Comparison of ENCODE assay signal across 8 cellular contexts in the genomic region with DNA sequence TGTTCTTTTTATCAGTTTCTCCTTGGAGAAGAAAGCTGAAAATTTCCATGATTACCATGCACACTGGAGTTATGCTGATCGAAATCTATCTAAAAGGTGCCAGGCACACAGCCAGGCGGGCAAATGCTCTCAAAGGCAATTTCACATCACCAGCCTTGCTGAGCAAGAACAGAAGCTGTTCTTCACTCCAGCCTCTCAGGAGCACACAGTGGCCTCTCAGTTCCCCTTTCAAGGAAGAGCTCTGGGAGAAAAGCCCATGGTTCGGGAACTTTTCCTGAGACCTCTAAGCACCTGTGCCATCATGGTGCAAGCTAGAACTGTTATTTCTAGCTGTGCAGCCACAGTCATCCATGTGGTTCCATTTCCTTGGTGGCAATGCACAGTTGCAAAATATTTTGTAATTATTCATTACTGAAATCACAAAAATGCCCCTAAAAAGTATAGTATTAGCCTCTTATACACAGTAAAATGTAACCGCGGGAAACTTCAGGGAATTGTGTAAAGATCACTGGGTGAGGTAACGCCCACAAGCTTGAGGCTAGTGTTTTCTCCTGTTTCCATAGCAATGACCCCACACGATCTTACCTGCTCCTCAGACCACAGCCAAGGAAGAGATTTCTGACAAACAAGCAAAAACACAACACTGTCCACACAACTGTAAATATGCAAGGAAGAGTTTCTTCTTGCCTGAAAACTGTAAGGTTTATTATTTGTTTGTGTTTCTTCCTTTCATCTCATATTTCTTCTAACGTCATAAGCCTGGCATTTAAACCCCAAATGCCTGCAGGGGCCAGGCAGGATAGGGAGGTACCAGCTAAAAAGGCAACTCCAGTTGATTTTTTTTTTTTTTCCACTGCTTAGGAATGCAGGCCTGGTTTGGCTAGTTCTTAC.
DNase-seq lines count a peak whose midpoint lies in the region; ATAC-seq and TF ChIP-seq lines count a peak whose summit lies in the region.

No MANE protein-coding gene starts in this region.

- H4K12ac ChIP-seq in trophoblast cell (ENCODE audit: low read depth, low read length), result no peak overlapping the region

- H4K8ac ChIP-seq in trophoblast cell (ENCODE audit: low read depth, low read length), result peak overlapping the region; percentile 33

- peak overlapping the region; percentile 48 for H3K14ac ChIP-seq in trophoblast cell (ENCODE audit: low read length)

- TF ChIP-seq CTCF in AG04450 (IDR thresholded peaks at IDR 0.05; ENCODE audit: low read depth, low read length), result no peak
- no peak for TF ChIP-seq CTCF in fibroblast of pulmonary artery (IDR thresholded peaks at IDR 0.05; ENCODE audit: low read length, missing control alignments)
- TF ChIP-seq CTCF in GM20000 (IDR thresholded peaks at IDR 0.05; ENCODE audit: extremely low read depth, missing control alignments), result no peak

- H3K27me3 Mint-ChIP-seq in T-helper 17 cell, result no peaks in the 10 kb centered on the region

- peak overlapping the region; percentile 94 for H2BK120ac ChIP-seq in trophoblast cell (ENCODE audit: insufficient read depth, low read length, poor library complexity)

- peak overlapping the region; percentile 12 for H2AK5ac ChIP-seq in trophoblast cell (ENCODE audit: low read length)

- peak overlapping the region; percentile 94 for H4K91ac ChIP-seq in trophoblast cell (ENCODE audit: low read depth, low read length)

- H3K4ac ChIP-seq in trophoblast cell (ENCODE audit: low read depth, low read length), result no peak overlapping the region

- peaks cover 46% of the 10 kb centered on the region for H3K4me1 Mint-ChIP-seq in T-helper 17 cell

- peaks cover 30 to 34% of the 10 kb centered on the region in 2 experiments for H3K4me1 ChIP-seq in trophoblast cell (ENCODE audit: control insufficient read depth in 1 of 2, insufficient read depth in 2 of 2, low read length in 2 of 2)

- H3K23ac ChIP-seq in trophoblast cell (ENCODE audit: low read length), result no peak overlapping the region

- H3K9me3 ChIP-seq in AG04450 (ENCODE audit: control insufficient read depth, insufficient read depth, low read length) (no peaks in the 10 kb centered on the region; the same call in 1 of the 2 replicates), T-helper 17 cell (ENCODE audit: control insufficient read depth, low read length, poor library complexity, severe bottlenecking) (no peaks in the 10 kb centered on the region), trophoblast cell (ENCODE audit: insufficient read depth, low read depth, low read length) (no peaks in the 10 kb centered on the region)

- H3K27me3 ChIP-seq in AG04450 (ENCODE audit: control insufficient read depth, insufficient read depth, low read length) (peaks cover 13% of the 10 kb centered on the region), trophoblast cell (ENCODE audit: insufficient read depth, low read length) (no peaks in the 10 kb centered on the region)

- peak overlapping the region; percentile 76 for H3K4me3 Mint-ChIP-seq in T-helper 17 cell

- no peaks in the 10 kb centered on the region for H3K36me3 ChIP-seq in trophoblast cell (ENCODE audit: control insufficient read depth in 1 of 2, insufficient read depth in 2 of 2, low read length in 2 of 2)

- H3K4me3 ChIP-seq in AG04450 (ENCODE audit: low read depth, low read length) (no peak overlapping the region), fibroblast of pulmonary artery (replicated peaks; ENCODE audit: low read depth, low read length) (no peak overlapping the region), trophoblast cell (ENCODE audit: low read depth, low read length) (no peak overlapping the region)

- CTCF ChIA-PET in AG04450 (lab: Charles Lee), result no interaction called here
- CTCF ChIA-PET in HEK293T (lab: Yijun Ruan, JAX), result interaction anchor here (0.7 to 1.0 kb wide), 2 partner anchors 16 to 46 kb away, joined by 4 to 6 read pairs; no protein-coding TSS in a partner anchor

- H2BK12ac ChIP-seq in trophoblast cell (ENCODE audit: low read length), result peak overlapping the region; percentile 94

- POLR2A ChIA-PET in AG04450 (lab: Yijun Ruan, JAX) (no interaction called here), HEK293T (lab: Yijun Ruan, JAX) (interaction anchor here (2.5 kb wide), 1 partner anchor 184 kb away, joined by 9 read pairs; a partner anchor contains a TSS)

- H3K79me2 ChIP-seq in trophoblast cell (ENCODE audit: control insufficient read depth, insufficient read depth, low read length, poor library complexity), result peaks cover 4% of the 10 kb centered on the region

- H3K9ac ChIP-seq in trophoblast cell (ENCODE audit: low read length), result no peak overlapping the region

- no peak overlapping the region for H3K18ac ChIP-seq in trophoblast cell (ENCODE audit: low read length)

- no peak overlapping the region for H2AFZ ChIP-seq in trophoblast cell (ENCODE audit: insufficient read depth, low read length, poor library complexity)

- DNase-seq in AG04450 (ENCODE audit: low read depth, low spot score), result peak; percentile 38
- DNase-seq in HEK293T (ENCODE audit: extremely low spot score), result peak; percentile 53
- DNase-seq in T-helper 17 cell, result peak in 1 of 3 donors; percentile 16
- peak; percentile 72 for DNase-seq in fibroblast of pulmonary artery (ENCODE audit: low read depth)
- DNase-seq in trophoblast cell, result peak; percentile 88 to 96
- DNase-seq in superior temporal gyrus (ENCODE audit: extremely low spot score), result no peak
- DNase-seq in GM20000 (ENCODE audit: low spot score), result no peak
- no peak for DNase-seq in HUDEP-2 (lab: John Stamatoyannopoulos, UW; ENCODE audit: unreplicated experiment in 76 of 76)

- peaks cover 45% of the 10 kb centered on the region for H3K79me1 ChIP-seq in trophoblast cell (ENCODE audit: low read length)

- peak overlapping the region; percentile 94 for H3K27ac Mint-ChIP-seq in T-helper 17 cell

- no peak overlapping the region for H3K27ac ChIP-seq in AG04450 (ENCODE audit: low read depth, low read length)
- peak overlapping the region; percentile 79 for H3K27ac ChIP-seq in trophoblast cell (ENCODE audit: low read depth, low read length)

- peak overlapping the region; percentile 8 for H3K4me2 ChIP-seq in trophoblast cell (ENCODE audit: low read length)

- peak overlapping the region; percentile 34 for H2BK5ac ChIP-seq in trophoblast cell (ENCODE audit: low read depth, low read length, poor library complexity)

- WGBS in trophoblast cell (ENCODE audit: extremely low coverage, insufficient coverage, insufficient read length), result no CpG with 5 or more reads among the region's 8 CpGs

- peak; percentile 86 for ATAC-seq in T-helper 17 cell

- no peaks in the 10 kb centered on the region for H3K36me3 Mint-ChIP-seq in T-helper 17 cell (ENCODE audit: low read depth)

TF ChIP-seq in HEK293T, 16 proteins besides CTCF, POLR2A, EP300 and RAD21:
- peak; percentile 85 for TF ChIP-seq ZNF384 (IDR thresholded peaks at IDR 0.05)
- no peak for TF ChIP-seq ARNT (IDR thresholded peaks at IDR 0.05)
- TF ChIP-seq L3MBTL2 (conservative IDR thresholded peaks at IDR 0.05), result no peak
- TF ChIP-seq CTBP1 (IDR thresholded peaks at IDR 0.05; ENCODE audit: borderline replicate concordance), result no peak
TF ChIP-seq in HEK293T: peak in this region for 1.

Comparison
In these comparisons a context has a peak if more than half of its experiments do, and no peak if none do; other contexts are left out.
1. DNase-seq: peak in AG04450 (single experiment), HEK293T (single experiment), fibroblast of pulmonary artery (single experiment) and trophoblast cell (2 of 2); none in superior temporal gyrus (single experiment), GM20000 (single experiment) and HUDEP-2 (0 of 76).